Comparison of ENCODE assay signal across 10 cellular contexts in the genomic region with DNA sequence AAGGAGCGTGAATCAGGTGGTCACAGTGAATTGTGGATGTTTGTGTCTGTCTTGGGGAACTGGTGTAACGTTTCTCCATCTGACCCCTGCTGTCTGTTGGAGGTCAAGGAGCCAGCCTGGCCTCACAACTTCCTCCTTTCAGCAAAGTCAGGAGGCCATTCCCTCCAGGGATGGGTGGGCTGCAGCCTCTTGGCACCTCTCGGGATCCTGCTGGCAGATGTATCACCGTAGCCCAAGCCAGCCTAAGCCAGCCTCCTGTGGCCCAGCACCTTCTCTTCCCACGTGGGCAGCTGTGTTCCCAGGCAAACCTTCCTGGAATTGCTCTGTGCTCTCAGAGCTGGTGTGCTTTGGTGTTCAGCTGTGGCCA.
A peak's percentile ranks its signal among the peaks of the same experiment; 100 is the strongest.
DNase-seq lines count a peak whose midpoint lies in the region; ATAC-seq lines count a peak whose summit lies in the region.
"Had no signal": no experiment of that assay in that cellular context is flagged by ENCODE, and none has a peak within 500 bp of the region (broad histone marks: within the 10 kb centered on the region; RNA-seq: fewer than 3 reads in every experiment).

No MANE protein-coding gene starts in this region.

- H3K4me3 Mint-ChIP-seq in activated naive CD4-positive, alpha-beta T cell treated with anti-CD3 and anti-CD28 coated beads, Interleukin-2, amount 50 U/mL, for 24 hours, result peak overlapping the region; percentile 92
- no peak overlapping the region for H3K4me3 Mint-ChIP-seq in stimulated activated memory B cell treated with anti-CD40 and anti-IgM and Interleukin-4, amounts not matched to agents 10 μg/mL and 1 μg/mL and 100 μg/mL, for 72 hours

- H3K36me3 Mint-ChIP-seq in activated naive CD4-positive, alpha-beta T cell treated with anti-CD3 and anti-CD28 coated beads, Interleukin-2, amount 50 U/mL, for 24 hours, result peaks cover 2% of the 10 kb centered on the region
- H3K36me3 Mint-ChIP-seq in stimulated activated memory B cell treated with anti-CD40 and anti-IgM and Interleukin-4, amounts not matched to agents 10 μg/mL and 1 μg/mL and 100 μg/mL, for 72 hours, result peaks cover 25% of the 10 kb centered on the region

- H3K27ac Mint-ChIP-seq in activated naive CD4-positive, alpha-beta T cell treated with anti-CD3 and anti-CD28 coated beads, Interleukin-2, amount 50 U/mL, for 24 hours, result peak overlapping the region; percentile 88
- peak overlapping the region; percentile 93 for H3K27ac Mint-ChIP-seq in stimulated activated memory B cell treated with anti-CD40 and anti-IgM and Interleukin-4, amounts not matched to agents 10 μg/mL and 1 μg/mL and 100 μg/mL, for 72 hours

- H3K27ac ChIP-seq in iPS-18a (ENCODE audit: low read length), result no peak overlapping the region

- no peaks in the 10 kb centered on the region for H3K27me3 Mint-ChIP-seq in activated naive CD4-positive, alpha-beta T cell treated with anti-CD3 and anti-CD28 coated beads, Interleukin-2, amount 50 U/mL, for 24 hours
- no peaks in the 10 kb centered on the region for H3K27me3 Mint-ChIP-seq in stimulated activated memory B cell treated with anti-CD40 and anti-IgM and Interleukin-4, amounts not matched to agents 10 μg/mL and 1 μg/mL and 100 μg/mL, for 72 hours

- peak overlapping the region; percentile 6 for H3K9ac ChIP-seq in iPS-18a (ENCODE audit: low read length)

- no peaks in the 10 kb centered on the region for H3K9me3 ChIP-seq in iPS-18a (ENCODE audit: control insufficient read depth, low read depth, low read length)

- H3K4me1 Mint-ChIP-seq in activated naive CD4-positive, alpha-beta T cell treated with anti-CD3 and anti-CD28 coated beads, Interleukin-2, amount 50 U/mL, for 24 hours, result peaks cover 78% of the 10 kb centered on the region
- peaks cover 65% of the 10 kb centered on the region for H3K4me1 Mint-ChIP-seq in stimulated activated memory B cell treated with anti-CD40 and anti-IgM and Interleukin-4, amounts not matched to agents 10 μg/mL and 1 μg/mL and 100 μg/mL, for 72 hours

- peaks cover 22% of the 10 kb centered on the region for H3K4me1 ChIP-seq in iPS-18a (ENCODE audit: control insufficient read depth, low read depth, low read length)

- H3K36me3 ChIP-seq in iPS-18a (ENCODE audit: control insufficient read depth, low read depth, low read length), result no peaks in the 10 kb centered on the region

- no peaks in the 10 kb centered on the region for H3K27me3 ChIP-seq in iPS-18a (ENCODE audit: control insufficient read depth, insufficient read depth, low read length)

- no peak for DNase-seq in activated naive CD4-positive, alpha-beta T cell treated with anti-CD3 and anti-CD28 coated beads, Interleukin-2, amount 50 U/mL, for 16 hours
- peak; percentile 24 for DNase-seq in NOMO-1 treated with dmso at 0.1 percent for 144 hours (lab: John Stamatoyannopoulos, UW; ENCODE audit: unreplicated experiment)
- DNase-seq in NCI-H748 (lab: John Stamatoyannopoulos, UW; ENCODE audit: unreplicated experiment), result no peak
- DNase-seq in iPS-NIHi7 (ENCODE audit: extremely low spot score), result no peak
- no peak for DNase-seq in NCI-H2227 (lab: John Stamatoyannopoulos, UW; ENCODE audit: unreplicated experiment)
- DNase-seq: activated CD4-positive, alpha-beta T cell treated with anti-CD3 and anti-CD28 coated beads for 48 hours; midbrain had no signal

- no peak for ATAC-seq in stimulated activated memory B cell treated with anti-CD40 and anti-IgM and Interleukin-4, amounts not matched to agents 10 μg/mL and 1 μg/mL and 100 μg/mL, for 72 hours

- no peaks in the 10 kb centered on the region for H3K9me3 Mint-ChIP-seq in activated naive CD4-positive, alpha-beta T cell treated with anti-CD3 and anti-CD28 coated beads, Interleukin-2, amount 50 U/mL, for 24 hours
- peaks cover 5% of the 10 kb centered on the region for H3K9me3 Mint-ChIP-seq in stimulated activated memory B cell treated with anti-CD40 and anti-IgM and Interleukin-4, amounts not matched to agents 10 μg/mL and 1 μg/mL and 100 μg/mL, for 72 hours

- no peak overlapping the region for H3K4me3 ChIP-seq in iPS-18a (ENCODE audit: low read length)
